ENCODE assay signal across 23 cellular contexts in genomic region chr22:19680911-19681862, GRCh38. TPM values are rescaled to one million over a fixed set of nuclear protein-coding genes. Genes with fewer than 3 reads are reported as not detected.
"Had no signal": no experiment of that assay in that cellular context is flagged by ENCODE, and none has a peak within 500 bp of the region (broad histone marks: within the 10 kb centered on the region; RNA-seq: fewer than 3 reads in every experiment).

No MANE protein-coding gene starts in this region.

- H3K4me1 ChIP-seq: adrenal gland, breast epithelium, left lung, psoas muscle had no signal

- ATAC-seq: activated CD4-positive, CD25-positive, alpha-beta regulatory T cell treated with anti-CD3 and anti-CD28 coated beads, Interleukin-2, amount 50 U/mL, for 24 hours; activated naive CD4-positive, alpha-beta T cell treated with anti-CD3 and anti-CD28 coated beads, Interleukin-2, amount 50 U/mL, for 72 hours; gastroesophageal sphincter; left lung; mucosa of descending colon; psoas muscle; right cardiac atrium had no signal

- H3K9me3 ChIP-seq: adrenal gland, breast epithelium, gastroesophageal sphincter, heart right ventricle, left lung, mucosa of descending colon, psoas muscle, thoracic aorta had no signal

- H3K36me3 ChIP-seq: adrenal gland, breast epithelium, gastroesophageal sphincter, heart right ventricle, left lung, thoracic aorta had no signal

- H3K27ac ChIP-seq: adrenal gland, breast epithelium, gastroesophageal sphincter, heart right ventricle, left lung, psoas muscle, skin epidermis, thoracic aorta had no signal

- H3K4me3 ChIP-seq: adrenal gland, breast epithelium, gastroesophageal sphincter, heart right ventricle, left lung, mucosa of descending colon, psoas muscle, skin epidermis, thoracic aorta had no signal

- DNase-seq: activated CD4-positive, alpha-beta T cell treated with anti-CD3 and anti-CD28 coated beads, Interleukin-2, amount 50 U/mL, for 1 hour; activated CD8-positive, alpha-beta memory T cell treated with anti-CD3 and anti-CD28 coated beads for 24 hours; activated CD8-positive, alpha-beta memory T cell treated with anti-CD3 and anti-CD28 coated beads, Interleukin-2, amount 50 U/mL, for 48 hours; activated gamma-delta T cell; adrenal gland; cortex of kidney; effector CD4-positive, alpha-beta T cell; heart right ventricle; left lung; mammary epithelial cell; mucosa of descending colon; naive B cell; psoas muscle; right cardiac atrium; stimulated activated CD4-positive, alpha-beta T cell treated with anti-CD3 and anti-CD28 coated beads, Interleukin-15, amount 100 ng/mL, for 24 hours; stimulated activated CD4-positive, alpha-beta T cell treated with anti-CD3 and anti-CD28 coated beads, Interleukin-2, amount 100 ng/mL, for 48 hours; T1000 had no signal

RNA-seq across cellular contexts. Expression of gene GP1BB, which starts 42.2 kb away (rescaled TPM):
- total RNA-seq: activated naive CD4-positive, alpha-beta T cell treated with anti-CD3 and anti-CD28 coated beads, Interleukin-2, amount 50 U/mL, for 72 hours had no signal
